Comparison of ENCODE assay signal across 1 cellular context in the genomic region with DNA sequence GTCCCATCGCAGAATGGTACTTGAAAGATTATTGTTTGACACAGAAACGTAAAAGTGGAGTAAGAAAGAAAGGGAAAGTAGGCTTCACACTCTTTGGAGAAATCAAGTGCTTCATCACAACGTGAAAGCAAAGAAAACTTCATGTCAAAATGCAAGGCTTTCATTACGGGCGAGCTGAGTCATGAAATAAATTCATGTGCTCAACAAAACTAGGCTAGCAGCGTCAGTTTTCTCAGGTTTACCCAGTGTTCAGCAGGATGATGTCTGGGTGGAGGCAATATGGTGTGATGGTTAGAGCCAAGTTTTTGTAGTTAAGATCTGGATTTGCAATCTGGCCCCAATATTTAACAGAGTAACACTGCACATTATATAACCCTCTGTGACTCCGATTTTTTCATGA.
TF ChIP-seq lines count a peak whose summit lies in the region.

No MANE protein-coding gene starts in this region.

TF ChIP-seq in H1, 55 proteins besides CTCF, POLR2A, EP300 and RAD21 (continued from another document):
- no peak for TF ChIP-seq BACH1 (IDR thresholded peaks at IDR 0.05; ENCODE audit: low read length)
- TF ChIP-seq SP1 (IDR thresholded peaks at IDR 0.05; ENCODE audit: low read depth, low read length) = no peak
- TF ChIP-seq CBX5 (IDR thresholded peaks at IDR 0.05; ENCODE audit: low read depth, low read length) = no peak
- TF ChIP-seq RNF2 (IDR thresholded peaks at IDR 0.05; ENCODE audit: borderline replicate concordance, low read depth, low read length, missing control alignments, poor library complexity, severe bottlenecking) = no peak
- TF ChIP-seq, protein P1, sequence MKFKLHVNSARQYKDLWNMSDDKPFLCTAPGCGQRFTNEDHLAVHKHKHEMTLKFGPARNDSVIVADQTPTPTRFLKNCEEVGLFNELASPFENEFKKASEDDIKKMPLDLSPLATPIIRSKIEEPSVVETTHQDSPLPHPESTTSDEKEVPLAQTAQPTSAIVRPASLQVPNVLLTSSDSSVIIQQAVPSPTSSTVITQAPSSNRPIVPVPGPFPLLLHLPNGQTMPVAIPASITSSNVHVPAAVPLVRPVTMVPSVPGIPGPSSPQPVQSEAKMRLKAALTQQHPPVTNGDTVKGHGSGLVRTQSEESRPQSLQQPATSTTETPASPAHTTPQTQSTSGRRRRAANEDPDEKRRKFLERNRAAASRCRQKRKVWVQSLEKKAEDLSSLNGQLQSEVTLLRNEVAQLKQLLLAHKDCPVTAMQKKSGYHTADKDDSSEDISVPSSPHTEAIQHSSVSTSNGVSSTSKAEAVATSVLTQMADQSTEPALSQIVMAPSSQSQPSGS (IDR thresholded peaks at IDR 0.05; ENCODE audit: low read length) = no peak
- no peak for TF ChIP-seq BRCA1 (IDR thresholded peaks at IDR 0.05; ENCODE audit: low read depth, low read length)
- TF ChIP-seq CTBP2 (IDR thresholded peaks at IDR 0.05; ENCODE audit: borderline replicate concordance, insufficient read depth, insufficient read length, low read length) = no peak
- no peak for TF ChIP-seq TAF7 (optimal IDR thresholded peaks at IDR 0.05; ENCODE audit: borderline replicate concordance, low read depth, low read length)
- TF ChIP-seq CHD2 (IDR thresholded peaks at IDR 0.05; ENCODE audit: low read length) = no peak
- no peak for TF ChIP-seq ASH2L (IDR thresholded peaks at IDR 0.05; ENCODE audit: low read length)
- TF ChIP-seq, protein P2, sequence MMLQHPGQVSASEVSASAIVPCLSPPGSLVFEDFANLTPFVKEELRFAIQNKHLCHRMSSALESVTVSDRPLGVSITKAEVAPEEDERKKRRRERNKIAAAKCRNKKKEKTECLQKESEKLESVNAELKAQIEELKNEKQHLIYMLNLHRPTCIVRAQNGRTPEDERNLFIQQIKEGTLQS (IDR thresholded peaks at IDR 0.05; ENCODE audit: insufficient read depth, low read depth, low read length) = no peak
